Comparison of ENCODE assay signal across 21 cellular contexts in the genomic region with DNA sequence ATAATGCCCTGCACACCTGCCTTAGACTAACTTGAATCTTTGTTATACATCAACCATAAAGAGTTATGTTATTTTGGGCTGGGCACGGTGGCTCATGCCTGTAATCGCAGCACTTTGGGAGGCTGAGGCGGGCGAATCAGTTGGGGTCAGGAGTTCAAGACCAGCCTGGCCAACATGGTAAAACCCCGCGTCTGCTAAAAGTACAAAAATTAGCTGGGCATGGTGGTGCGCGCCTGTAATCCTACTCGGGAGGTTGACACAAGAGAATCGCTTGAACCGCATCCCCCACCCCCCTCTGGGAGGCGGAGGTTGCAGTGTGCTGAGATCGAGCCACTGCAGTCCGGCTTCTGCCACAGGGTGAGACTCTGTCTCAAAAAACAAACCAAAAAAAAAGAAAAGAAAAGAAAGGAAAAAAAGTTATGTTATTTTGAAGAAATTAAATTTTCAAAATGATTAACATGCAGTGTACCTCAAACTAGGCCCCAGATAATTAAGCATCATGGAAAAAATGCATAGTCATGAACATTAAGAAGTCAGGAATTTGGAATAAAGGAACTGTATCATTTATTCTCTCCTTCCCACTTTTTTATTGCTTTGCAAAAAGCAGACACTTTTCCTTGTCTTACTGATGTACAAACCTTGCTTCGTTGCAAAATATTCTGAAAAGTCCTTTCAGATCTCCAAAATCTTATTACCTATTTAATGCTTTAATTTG. TPM values are rescaled to one million over a fixed set of nuclear protein-coding genes. Genes with fewer than 3 reads are reported as not detected.
DNase-seq lines count a peak whose midpoint lies in the region; ATAC-seq, FAIRE-seq and TF ChIP-seq lines count a peak whose summit lies in the region.
"Had no signal": no experiment of that assay in that cellular context is flagged by ENCODE, and none has a peak within 500 bp of the region (broad histone marks: within the 10 kb centered on the region; RNA-seq: fewer than 3 reads in every experiment).

No MANE protein-coding gene starts in this region.

- TF ChIP-seq POLR2A in A549 (IDR thresholded peaks at IDR 0.05; ENCODE audit: low read length) = no peak

- no peaks in the 10 kb centered on the region for H3F3A ChIP-seq in GM23248 (ENCODE audit: insufficient read depth)

- H3K4me3 ChIP-seq in A549 (no peak overlapping the region), GM23248 (no peak overlapping the region)
- H3K4me3 ChIP-seq: BLaER1 treated with 17β-estradiol and CSF1 and Interleukin-3, amounts not matched to agents 10 nM and 100 nM had no signal

- H4K20me1 ChIP-seq in GM23248 (ENCODE audit: insufficient read depth) = no peaks in the 10 kb centered on the region

- no peaks in the 10 kb centered on the region for H3K9me3 ChIP-seq in A549
- no peaks in the 10 kb centered on the region for H3K9me3 ChIP-seq in GM23248 (ENCODE audit: low read depth)
- H3K9me3 ChIP-seq in T-helper 17 cell (ENCODE audit: control insufficient read depth, low read length, poor library complexity, severe bottlenecking) = no peaks in the 10 kb centered on the region
- H3K9me3 ChIP-seq: Caco-2 had no signal

- no peak overlapping the region for H3K4me2 ChIP-seq in A549
- H3K4me2 ChIP-seq in GM23248 (ENCODE audit: unreplicated experiment) = no peak overlapping the region
- H3K4me2 ChIP-seq: BLaER1 treated with 17β-estradiol and CSF1 and Interleukin-3, amounts not matched to agents 10 nM and 100 nM; KMS-11 had no signal

- no peak for TF ChIP-seq CTCF in A549 (IDR thresholded peaks at IDR 0.05)

- POLR2A ChIA-PET in A549 (lab: Yijun Ruan, JAX) = no interaction called here

- peaks cover 100% of the 10 kb centered on the region for H3K79me2 ChIP-seq in GM23248 (ENCODE audit: insufficient read depth)

- H2AFZ ChIP-seq in GM23248 = no peak overlapping the region

- ATAC-seq in A549 = no peak
- no peak for ATAC-seq in T-helper 17 cell
- no peak for ATAC-seq in GM19324 (IDR thresholded peaks at IDR 0.05; ENCODE audit: low FRiP score, unreplicated experiment)

- no peaks in the 10 kb centered on the region for H3K36me3 Mint-ChIP-seq in T-helper 17 cell (ENCODE audit: low read depth)

- CTCF ChIA-PET in A549 (lab: Yijun Ruan, JAX) = no interaction called here

- H3K27me3 ChIP-seq in GM23248 (replicated peaks; ENCODE audit: insufficient read depth) = no peaks in the 10 kb centered on the region
- H3K27me3 ChIP-seq: BLaER1 treated with 17β-estradiol and CSF1 and Interleukin-3, amounts not matched to agents 10 nM and 100 nM had no signal

- H3K9me2 ChIP-seq in GM23248 (ENCODE audit: insufficient read depth) = no peaks in the 10 kb centered on the region

- TF ChIP-seq EP300 in A549 (IDR thresholded peaks at IDR 0.05) = no peak

- in situ Hi-C loops in GM23248 (cut with MboI) = no loop called here

- H3K27me3 Mint-ChIP-seq in T-helper 17 cell = no peaks in the 10 kb centered on the region
- H3K27me3 Mint-ChIP-seq: B cell; CD8-positive, alpha-beta memory T cell had no signal

- no peak overlapping the region for H3K4me3 Mint-ChIP-seq in T-helper 17 cell
- H3K4me3 Mint-ChIP-seq: B cell; CD8-positive, alpha-beta memory T cell; H9 had no signal

- WGBS in A549 (ENCODE audit: missing lambda C conversion rate) = 90% methylated on average over 15 of the region's 15 CpGs
- 90 to 91% methylated on average over 13 to 15 of the region's 15 CpGs for WGBS in GM23248 (ENCODE audit: low coverage in 1 of 2, low lambda C conversion rate in 2 of 2, missing lambda C conversion rate in 2 of 2), 2 experiments

- H3K4me1 Mint-ChIP-seq in T-helper 17 cell = peaks cover 25% of the 10 kb centered on the region

- H3K4me1 ChIP-seq in A549 = peaks cover 9% of the 10 kb centered on the region; the same call in 2 of the 3 replicates
- H3K4me1 ChIP-seq in GM23248 (ENCODE audit: insufficient read depth) = peaks cover 4% of the 10 kb centered on the region; the same call in 1 of the 2 replicates

- DNase-seq in A549 (ENCODE audit: low read depth in 1 of 2, low spot score in 1 of 2) (no peak), GM23248 (peak; percentile 35), T-helper 17 cell (no peak), NCI-H1436 treated with DMSO at 0.1 percent for 48 hours (lab: John Stamatoyannopoulos, UW) (no peak), NCI-H2227 (lab: John Stamatoyannopoulos, UW; ENCODE audit: unreplicated experiment) (no peak)
- no peak for DNase-seq in activated CD8-positive, alpha-beta memory T cell treated with anti-CD3 and anti-CD28 coated beads, Interleukin-2, amount 50 U/mL, for 48 hours
- DNase-seq: 8988T; Caco-2; CD8-positive, alpha-beta memory T cell; DMS79; EL; H9 had no signal

- peak overlapping the region; percentile 73 for H3K27ac Mint-ChIP-seq in T-helper 17 cell
- H3K27ac Mint-ChIP-seq: B cell; CD8-positive, alpha-beta memory T cell had no signal

- peaks cover 24% of the 10 kb centered on the region for H3K36me3 ChIP-seq in GM23248 (ENCODE audit: low read depth)

- FAIRE-seq in A549 (lab: Jason Lieb, UNC) (no peak), islet of Langerhans (lab: Jason Lieb, UNC) (peak; percentile 56)
- FAIRE-seq: D721Med, GM12891, H1, HTR-8/SVneo had no signal

- H3K27ac ChIP-seq in A549 = no peak overlapping the region
- no peak overlapping the region for H3K27ac ChIP-seq in GM23248
- H3K27ac ChIP-seq: BLaER1 treated with 17β-estradiol and CSF1 and Interleukin-3, amounts not matched to agents 10 nM and 100 nM; KMS-11 had no signal

- H3K9ac ChIP-seq in GM23248 = no peak overlapping the region
- H3K9ac ChIP-seq: BLaER1 treated with 17β-estradiol and CSF1 and Interleukin-3, amounts not matched to agents 10 nM and 100 nM; KMS-11 had no signal

- TF ChIP-seq RAD21 in A549 (conservative IDR thresholded peaks at IDR 0.05 in 1 of 2, IDR thresholded peaks at IDR 0.05 in 1 of 2) = no peak

TF ChIP-seq in A549, 52 proteins besides CTCF, POLR2A, EP300 and RAD21:
- TF ChIP-seq FOSB (CRISPR knock-in tag; IDR thresholded peaks at IDR 0.05) = no peak
- TF ChIP-seq ZSCAN20 (CRISPR knock-in tag; IDR thresholded peaks at IDR 0.05) = no peak
- peak; percentile 44 for TF ChIP-seq MAFK (IDR thresholded peaks at IDR 0.05; ENCODE audit: partially characterized antibody)
- no peak for TF ChIP-seq RARB (CRISPR knock-in tag; IDR thresholded peaks at IDR 0.05)
- peak; percentile 43; the same call in 1 of the 2 replicates for TF ChIP-seq NFE2L2 (conservative IDR thresholded peaks at IDR 0.05; ENCODE audit: low read length)
- no peak for TF ChIP-seq CEBPB (IDR thresholded peaks at IDR 0.05)
- TF ChIP-seq, protein P1, sequence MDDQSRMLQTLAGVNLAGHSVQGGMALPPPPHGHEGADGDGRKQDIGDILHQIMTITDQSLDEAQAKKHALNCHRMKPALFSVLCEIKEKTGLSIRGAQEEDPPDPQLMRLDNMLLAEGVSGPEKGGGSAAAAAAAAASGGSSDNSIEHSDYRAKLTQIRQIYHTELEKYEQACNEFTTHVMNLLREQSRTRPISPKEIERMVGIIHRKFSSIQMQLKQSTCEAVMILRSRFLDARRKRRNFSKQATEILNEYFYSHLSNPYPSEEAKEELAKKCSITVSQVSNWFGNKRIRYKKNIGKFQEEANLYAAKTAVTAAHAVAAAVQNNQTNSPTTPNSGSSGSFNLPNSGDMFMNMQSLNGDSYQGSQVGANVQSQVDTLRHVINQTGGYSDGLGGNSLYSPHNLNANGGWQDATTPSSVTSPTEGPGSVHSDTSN (IDR thresholded peaks at IDR 0.05) = no peak
- TF ChIP-seq TFCP2L1 (CRISPR knock-in tag; IDR thresholded peaks at IDR 0.05) = no peak

RNA-seq across cellular contexts. Expression of a gene that starts 43.3 kb away (rescaled TPM):
- polyA plus RNA-seq in A549 (2011; rRNA removed) (37.3 and 51.7 TPM in 2 replicates), A549 (2017; fragmentation: RNase III; extraction: RNeasy Plus Mini Kit Qiagen cat#74134 plus additional on column Dnase treatment) (24.2 to 24.4 TPM (median 24.4 TPM) in 3 replicates), GM23248 (2016; fragmentation: Nextera tagmentation; extraction: Ambion mirVana) (29.2 and 30.8 TPM in 2 replicates)
- polyA plus RNA-seq in A549 (2012; cell fraction: cytosol; rRNA removed) = 18.1 and 20.2 TPM in 2 replicates
- polyA plus RNA-seq in A549 (2012; cell fraction: nucleus; rRNA removed) = 16.5 and 17.0 TPM in 2 replicates
- 19.1 and 24.3 TPM in 2 replicates for polyA minus RNA-seq in A549 (2011; rRNA and poly(A)+ RNA removed)
- total RNA-seq in GM23248 (2014; rRNA removed; shearing (Covaris generic)) = 25.2 and 38.7 TPM in 2 replicates
- 10 to 100 TPM; 55.9 to 65.8 TPM for total RNA-seq in T-helper 17 cell
